17 cellular contexts compared by ENCODE assay signal in genomic region chr6:106847116-106847515, GRCh38.
DNase-seq lines count a peak whose midpoint lies in the region; ATAC-seq, FAIRE-seq and TF ChIP-seq lines count a peak whose summit lies in the region.
"Had no signal": no experiment of that assay in that cellular context is flagged by ENCODE, and none has a peak within 500 bp of the region (broad histone marks: within the 10 kb centered on the region; RNA-seq: fewer than 3 reads in every experiment).

No MANE protein-coding gene starts in this region.

- no peak overlapping the region for H2BK120ac ChIP-seq in trophoblast cell (ENCODE audit: insufficient read depth, low read length, poor library complexity)

- H3K9me3 ChIP-seq in GM12878 (replicated peaks; ENCODE audit: control insufficient read depth, insufficient read depth, low read length) = peaks cover 3% of the 10 kb centered on the region; the same call in 2 of the 3 replicates
- H3K9me3 ChIP-seq in trophoblast cell (ENCODE audit: insufficient read depth, low read depth, low read length) = peaks cover 4% of the 10 kb centered on the region
- H3K9me3 ChIP-seq: transverse colon had no signal

- peak overlapping the region; percentile 64 for H3K9ac ChIP-seq in GM12878 (ENCODE audit: control insufficient read depth, insufficient read depth, low read length)
- no peak overlapping the region for H3K9ac ChIP-seq in trophoblast cell (ENCODE audit: low read length)

- H2BK5ac ChIP-seq in trophoblast cell (ENCODE audit: low read depth, low read length, poor library complexity) = no peak overlapping the region

- no peaks in the 10 kb centered on the region for H3K27me3 ChIP-seq in GM12878 (replicated peaks in 1 of 2; ENCODE audit: control insufficient read depth in 2 of 2, insufficient read depth in 2 of 2, low read length in 1 of 2)
- no peaks in the 10 kb centered on the region for H3K27me3 ChIP-seq in trophoblast cell (ENCODE audit: insufficient read depth, low read length)
- H3K27me3 ChIP-seq: transverse colon had no signal

- SMC1A ChIA-PET in GM12878 (lab: Charles Lee; ENCODE audit: uncharacterized antibody, unreplicated experiment) = interaction anchor here (0.7 to 1.7 kb wide), 11 partner anchors 9 to 325 kb away, joined by 3 to 5 read pairs (median 3); no protein-coding TSS in a partner anchor

- intact Hi-C loops in GM12878 (cut with micrococcal nuclease; ENCODE audit: unreplicated experiment) = loop anchor here (5.0 kb wide), 2 partner anchors 130 to 215 kb away; no protein-coding TSS in a partner anchor

- H3K36me3 ChIP-seq in GM12878 (ENCODE audit: control insufficient read depth in 2 of 2, insufficient read depth in 2 of 2, low read length in 1 of 2) (no peaks in the 10 kb centered on the region), trophoblast cell (ENCODE audit: control insufficient read depth in 1 of 2, insufficient read depth in 2 of 2, low read length in 2 of 2) (no peaks in the 10 kb centered on the region)
- H3K36me3 ChIP-seq: transverse colon had no signal

- TF ChIP-seq RAD21 in GM12878 (IDR thresholded peaks at IDR 0.05; ENCODE audit: insufficient read depth, low read depth, low read length) = no peak

- H3K18ac ChIP-seq in trophoblast cell (ENCODE audit: low read length) = no peak overlapping the region

- no peaks in the 10 kb centered on the region for H4K20me1 ChIP-seq in GM12878 (ENCODE audit: control insufficient read depth, insufficient read depth)

- H2AFZ ChIP-seq in GM12878 (ENCODE audit: control insufficient read depth, low read depth, low read length) (peak overlapping the region; percentile 72), trophoblast cell (ENCODE audit: insufficient read depth, low read length, poor library complexity) (no peak overlapping the region)

- peak overlapping the region; percentile 96 for H3K27ac ChIP-seq in GM12878 (ENCODE audit: control insufficient read depth, insufficient read depth)
- H3K27ac ChIP-seq in trophoblast cell (ENCODE audit: low read depth, low read length) = no peak overlapping the region
- H3K27ac ChIP-seq: skin epidermis, transverse colon had no signal

- H3K4ac ChIP-seq in trophoblast cell (ENCODE audit: low read depth, low read length) = no peak overlapping the region

- H3K23ac ChIP-seq in trophoblast cell (ENCODE audit: low read length) = no peak overlapping the region

- CTCF ChIA-PET in GM12878 (lab: Yijun Ruan, JAX) = interaction anchor here (1.1 to 1.4 kb wide), 3 partner anchors 9 to 221 kb away, joined by 3 to 4 read pairs (median 4); no protein-coding TSS in a partner anchor

- no peak overlapping the region for H4K12ac ChIP-seq in trophoblast cell (ENCODE audit: low read depth, low read length)

- RAD21 ChIA-PET in GM12878 (lab: Charles Lee; ENCODE audit: unreplicated experiment) = interaction anchor here (0.8 to 1.4 kb wide), 3 partner anchors 79 to 238 kb away, joined by 3 read pairs; no protein-coding TSS in a partner anchor

- no peak for TF ChIP-seq POLR2A in GM12878 (IDR thresholded peaks at IDR 0.05; ENCODE audit: low read depth, low read length)

- no peak overlapping the region for H2BK12ac ChIP-seq in trophoblast cell (ENCODE audit: low read length)

- in situ Hi-C loops in KBM-7 (cut with MboI; ENCODE audit: low pct_unique_long_range_greater_than_20kb, low sequenced_read_pairs) (no loop called here), GM12878 (cut with MboI) (no loop called here)

- TF ChIP-seq CTCF in GM10266 (IDR thresholded peaks at IDR 0.05; ENCODE audit: control insufficient read depth, insufficient read depth, low read depth, missing control alignments) (no peak), GM12878 (IDR thresholded peaks at IDR 0.05 in 2 of 3, conservative IDR thresholded peaks at IDR 0.05 in 1 of 3; ENCODE audit: control insufficient read depth in 2 of 3, extremely low read depth in 1 of 3, insufficient read depth in 1 of 3, low read depth in 3 of 3, low read length in 3 of 3) (no peak)

- H2AK5ac ChIP-seq in trophoblast cell (ENCODE audit: low read length) = no peak overlapping the region

- POLR2A ChIA-PET in GM12878 (lab: Charles Lee) = interaction anchor here (0.7 kb wide), 1 partner anchor 39 kb away, joined by 4 read pairs; no protein-coding TSS in a partner anchor

- FAIRE-seq in GM12878 (lab: Jason Lieb, UNC) = no peak
- FAIRE-seq: bronchial epithelial cell had no signal

- no peak overlapping the region for H3K14ac ChIP-seq in trophoblast cell (ENCODE audit: low read length)

- no TSS peak for BruUV-seq in GM12878 (replicated peaks; lab: Mats Ljungman, UMichigan)

- TF ChIP-seq EP300 in GM12878 (IDR thresholded peaks at IDR 0.05; ENCODE audit: borderline replicate concordance in 1 of 2, control insufficient read depth in 1 of 2, low read depth in 2 of 2, low read length in 2 of 2) = peak in 1 of 2 experiments; percentile 73; a peak in 2 of 4 replicates

- no peak overlapping the region for H4K8ac ChIP-seq in trophoblast cell (ENCODE audit: low read depth, low read length)

- peak; percentile 33 for ATAC-seq in GM21515 (IDR thresholded peaks at IDR 0.05; ENCODE audit: unreplicated experiment)
- ATAC-seq in GM12878 = peak; percentile 63
- ATAC-seq in GM19328 (IDR thresholded peaks at IDR 0.05; ENCODE audit: unreplicated experiment) = no peak

- 61% methylated on average over 6 of the region's 6 CpGs for WGBS in GM12878 (ENCODE audit: insufficient coverage, insufficient replicate concordance, low lambda C conversion rate, missing lambda C conversion rate)
- no CpG with 5 or more reads among the region's 6 CpGs for WGBS in trophoblast cell (ENCODE audit: extremely low coverage, insufficient coverage, insufficient read length)

- H3K79me2 ChIP-seq in GM12878 (ENCODE audit: control insufficient read depth, insufficient read depth, low read length) (no peaks in the 10 kb centered on the region), trophoblast cell (ENCODE audit: control insufficient read depth, insufficient read depth, low read length, poor library complexity) (no peaks in the 10 kb centered on the region)

- peaks cover 44% of the 10 kb centered on the region for H3K4me1 ChIP-seq in GM12878 (ENCODE audit: control insufficient read depth, insufficient read depth, low read length)
- H3K4me1 ChIP-seq in trophoblast cell (ENCODE audit: control insufficient read depth in 1 of 2, insufficient read depth in 2 of 2, low read length in 2 of 2) = no peaks in the 10 kb centered on the region
- H3K4me1 ChIP-seq: transverse colon had no signal

- H4K91ac ChIP-seq in trophoblast cell (ENCODE audit: low read depth, low read length) = no peak overlapping the region

- H3K4me3 ChIP-seq in GM12878 (no peak overlapping the region; the same call in 1 of the 2 replicates), trophoblast cell (ENCODE audit: low read depth, low read length) (no peak overlapping the region)
- H3K4me3 ChIP-seq: skin epidermis, transverse colon had no signal

- peak overlapping the region; percentile 77 for H3K4me2 ChIP-seq in GM12878 (ENCODE audit: control insufficient read depth, insufficient read depth)
- no peak overlapping the region for H3K4me2 ChIP-seq in trophoblast cell (ENCODE audit: low read length)

- no peaks in the 10 kb centered on the region for H3K79me1 ChIP-seq in trophoblast cell (ENCODE audit: low read length)

- DNase-seq in GM10266 (ENCODE audit: extremely low spot score) = peak; percentile 28
- peak; percentile 30 for DNase-seq in KBM-7
- peak; percentile 31 for DNase-seq in GM12878 (ENCODE audit: low read depth, low spot score)
- no peak for DNase-seq in NCI-H2029 treated with DMSO at 0.1 percent for 48 hours (lab: John Stamatoyannopoulos, UW)
- no peak for DNase-seq in trophoblast cell
- no peak for DNase-seq in NCI-H2227 (lab: John Stamatoyannopoulos, UW; ENCODE audit: unreplicated experiment)
- DNase-seq: activated CD4-positive, alpha-beta T cell treated with anti-CD3 and anti-CD28 coated beads, Interleukin-2, amount 10 ng/mL, durations not matched to agents 24 days and 14 days; activated naive CD8-positive, alpha-beta T cell treated with anti-CD3 and anti-CD28 coated beads for 36 hours; hippocampal formation; NCI-H1694 treated with DMSO at 0.1 percent for 48 hours; NCI-H524; posterior cingulate gyrus; transverse colon had no signal

TF ChIP-seq in GM12878, 131 proteins besides CTCF, POLR2A, EP300 and RAD21 (continues in another document):
- no peak for TF ChIP-seq TCF7 (IDR thresholded peaks at IDR 0.05; ENCODE audit: borderline replicate concordance)
- no peak for TF ChIP-seq CEBPB (IDR thresholded peaks at IDR 0.05; ENCODE audit: borderline replicate concordance in 1 of 2, low read depth in 2 of 2, low read length in 2 of 2)
- no peak for TF ChIP-seq TARDBP (IDR thresholded peaks at IDR 0.05; ENCODE audit: borderline replicate concordance)
- 0 out of 2 replicates have a peak, but pooled peaks have one; percentile 48 for TF ChIP-seq NBN (IDR thresholded peaks at IDR 0.05)
- no peak for TF ChIP-seq CEBPZ (IDR thresholded peaks at IDR 0.05; ENCODE audit: low read depth, low read length)
- TF ChIP-seq MEF2A (IDR thresholded peaks at IDR 0.05; ENCODE audit: insufficient read depth, low read depth, low read length) = peak; percentile 56; the same call in 1 of the 2 replicates
- TF ChIP-seq RUNX3 (IDR thresholded peaks at IDR 0.05; ENCODE audit: low read length) = no peak
- no peak for TF ChIP-seq SMAD1 (IDR thresholded peaks at IDR 0.05; ENCODE audit: low read depth, partially characterized antibody)
- no peak for TF ChIP-seq SUPT20H (IDR thresholded peaks at IDR 0.05; ENCODE audit: borderline replicate concordance, control insufficient read depth, low read depth, low read length)

Comparison
In these comparisons a context has a peak if more than half of its experiments do, and no peak if none do; other contexts are left out.
1. DNase-seq: peak in GM10266 (single experiment), KBM-7 (single experiment) and GM12878 (single experiment); none in NCI-H2029 treated with DMSO at 0.1 percent for 48 hours (single experiment), trophoblast cell (0 of 2) and NCI-H2227 (single experiment).